In genomic region chr15:66356359-66357236, GRCh38 we compare ENCODE assay signal across 1 cellular context.
A peak's percentile ranks its signal among the peaks of the same experiment; 100 is the strongest.
TF ChIP-seq lines count a peak whose summit lies in the region.

Gene TIPIN, minus strand, starts transcription at chr15:66356685. Its CDS starts 3,738 bp downstream, at chr15:66352947.

TF ChIP-seq in WTC11, 78 proteins besides CTCF, POLR2A, EP300 and RAD21 (continued from another document):
- TF ChIP-seq ZNF532 (CRISPR knock-in tag; IDR thresholded peaks at IDR 0.05; ENCODE audit: borderline replicate concordance), result no peak
- TF ChIP-seq TEAD1 (CRISPR knock-in tag; IDR thresholded peaks at IDR 0.05), result peak; percentile 92
- TF ChIP-seq CREM (CRISPR knock-in tag; IDR thresholded peaks at IDR 0.05), result peak; percentile 83; the same call in 1 of the 2 replicates
- TF ChIP-seq MAX (CRISPR knock-in tag; IDR thresholded peaks at IDR 0.05), result peak; percentile 90
- no peak for TF ChIP-seq ZNF671 (CRISPR knock-in tag; IDR thresholded peaks at IDR 0.05)
- no peak for TF ChIP-seq ZNF121 (CRISPR knock-in tag; IDR thresholded peaks at IDR 0.05)
- peak; percentile 79; the same call in 1 of the 2 replicates for TF ChIP-seq TCF7 (CRISPR knock-in tag; IDR thresholded peaks at IDR 0.05; ENCODE audit: low read depth)
- TF ChIP-seq E2F1 (CRISPR knock-in tag; IDR thresholded peaks at IDR 0.05), result peak; percentile 75; the same call in 1 of the 2 replicates
- peak; percentile 65; the same call in 1 of the 2 replicates for TF ChIP-seq ZBTB43 (CRISPR knock-in tag; IDR thresholded peaks at IDR 0.05)
- peak; percentile 61; the same call in 1 of the 2 replicates for TF ChIP-seq FOXP4 (CRISPR knock-in tag; IDR thresholded peaks at IDR 0.05)
- TF ChIP-seq E2F5 (CRISPR knock-in tag; IDR thresholded peaks at IDR 0.05), result peak; percentile 99
- TF ChIP-seq USF2 (CRISPR knock-in tag; IDR thresholded peaks at IDR 0.05), result no peak
- TF ChIP-seq CBFB (CRISPR knock-in tag; IDR thresholded peaks at IDR 0.05; ENCODE audit: low read depth), result no peak
- TF ChIP-seq USF1 (CRISPR knock-in tag; IDR thresholded peaks at IDR 0.05), result no peak
- TF ChIP-seq FOXK1 (CRISPR knock-in tag; IDR thresholded peaks at IDR 0.05), result 0 out of 2 replicates have a peak, but pooled peaks have one; percentile 46
- peak; percentile 92 for TF ChIP-seq FOXP1 (CRISPR knock-in tag; IDR thresholded peaks at IDR 0.05; ENCODE audit: borderline replicate concordance)
- peak; percentile 61 for TF ChIP-seq GABPB1 (CRISPR knock-in tag; IDR thresholded peaks at IDR 0.05)
- peak; percentile 62; the same call in 1 of the 2 replicates for TF ChIP-seq CREB1 (CRISPR knock-in tag; IDR thresholded peaks at IDR 0.05)
- TF ChIP-seq SMAD3 (CRISPR knock-in tag; IDR thresholded peaks at IDR 0.05; ENCODE audit: borderline replicate concordance), result peak; percentile 62
- peak; percentile 65; the same call in 1 of the 2 replicates for TF ChIP-seq ETV6 (CRISPR knock-in tag; IDR thresholded peaks at IDR 0.05)
TF ChIP-seq in WTC11: peak in this region for 23.
